ENCODE assay signal across 9 cellular contexts in genomic region chr5:95884021-95884333, GRCh38.
DNase-seq lines count a peak whose midpoint lies in the region; ATAC-seq, FAIRE-seq and TF ChIP-seq lines count a peak whose summit lies in the region.
"Had no signal": no experiment of that assay in that cellular context is flagged by ENCODE, and none has a peak within 500 bp of the region (broad histone marks: within the 10 kb centered on the region; RNA-seq: fewer than 3 reads in every experiment).

No MANE protein-coding gene starts in this region.

- TF ChIP-seq CTCF in lower leg skin (IDR thresholded peaks at IDR 0.05) = no peak

- FAIRE-seq in small intestine (lab: Jason Lieb, UNC) = no peak

- WGBS in small intestine, 3 donors = 59 to 76% (median 63%) methylated on average over 4 of the region's 4 CpGs
- whole genome bisulfite sequencing in lower leg skin, 2 donors = 53 to 64% methylated on average over 4 of the region's 4 CpGs

- peak; percentile 47 for ATAC-seq in GM19324 (IDR thresholded peaks at IDR 0.05; ENCODE audit: low FRiP score, unreplicated experiment)
- ATAC-seq in HG02884 (IDR thresholded peaks at IDR 0.05; ENCODE audit: unreplicated experiment) = peak; percentile 62

- no peak for TF ChIP-seq POLR2A in lower leg skin (IDR thresholded peaks at IDR 0.05)

- no peaks in the 10 kb centered on the region for H3K36me3 ChIP-seq in small intestine (ENCODE audit: control insufficient read depth in 2 of 2, insufficient read depth in 2 of 2, low read length in 2 of 2)

- H3K4me3 ChIP-seq in skin epidermis = no peak overlapping the region
- H3K4me3 ChIP-seq in small intestine (ENCODE audit: low read depth in 1 of 2, low read length in 2 of 2) = no peak overlapping the region
- no peak overlapping the region for H3K4me3 ChIP-seq in lower leg skin (ENCODE audit: low read depth, poor library complexity, severe bottlenecking)

- no peaks in the 10 kb centered on the region for H3K9me3 ChIP-seq in small intestine (ENCODE audit: control insufficient read depth, low read depth)

- intact Hi-C loops in lower leg skin (cut with DNase I; ENCODE audit: low total_unique reads) = no loop called here

- H3K27me3 ChIP-seq in small intestine (ENCODE audit: control insufficient read depth in 2 of 2, insufficient read depth in 2 of 2, low read length in 2 of 2) = no peaks in the 10 kb centered on the region

- DNase-seq in amniotic epithelial cell (ENCODE audit: low read depth) = peak; percentile 78
- DNase-seq in NCI-H1092 treated with DMSO at 0.1 percent for 48 hours (lab: John Stamatoyannopoulos, UW) = no peak
- no peak for DNase-seq in small intestine
- DNase-seq in lower leg skin (ENCODE audit: low spot score in 2 of 2) = no peak
- DNase-seq: activated CD4-positive, alpha-beta T cell treated with anti-CD3 and anti-CD28 coated beads, Interleukin-2, amount 50 U/mL, for 48 hours; NCI-H524 had no signal

- peaks cover 0 to 7% of the 10 kb centered on the region in 2 donors for H3K4me1 ChIP-seq in small intestine (ENCODE audit: control insufficient read depth in 2 of 2, insufficient read depth in 1 of 2, low read depth in 1 of 2, low read length in 1 of 2)

- H3K27ac ChIP-seq in skin epidermis (peak overlapping the region in 18 of 21 experiments; percentile 10 to 67 (median 48)), small intestine (ENCODE audit: low read depth in 1 of 2, low read length in 1 of 2) (no peak overlapping the region)

Comparison
In these comparisons a context has a peak if more than half of its experiments do, and no peak if none do; other contexts are left out.
1. H3K27ac ChIP-seq: peak in skin epidermis (18 of 21); none in small intestine (0 of 2).